Comparison of ENCODE assay signal across 8 cellular contexts in genomic region chr10:624605-625334, GRCh38.
A peak's percentile ranks its signal among the peaks of the same experiment; 100 is the strongest.
DNase-seq lines count a peak whose midpoint lies in the region; ATAC-seq, FAIRE-seq and TF ChIP-seq lines count a peak whose summit lies in the region.

No MANE protein-coding gene starts in this region.

- no peak for FAIRE-seq in A549 (lab: Jason Lieb, UNC)

- in situ Hi-C loops in mammary epithelial cell (cut with MboI; ENCODE audit: low sequenced_read_pairs in 2 of 2) = no loop called here

- no peak overlapping the region for H2AFZ ChIP-seq in mammary epithelial cell (ENCODE audit: low read depth, low read length)
- no peak overlapping the region for H2AFZ ChIP-seq in smooth muscle cell (ENCODE audit: low read depth)

- no peaks in the 10 kb centered on the region for H3K9me3 ChIP-seq in A549
- H3K9me3 ChIP-seq in mammary epithelial cell (replicated peaks; ENCODE audit: insufficient read depth, low read length) = peaks cover 43% of the 10 kb centered on the region
- H3K9me3 ChIP-seq in smooth muscle cell (replicated peaks; ENCODE audit: low read depth) = no peaks in the 10 kb centered on the region

- TF ChIP-seq POLR2A in A549 (IDR thresholded peaks at IDR 0.05; ENCODE audit: low read length) = no peak

- H3K79me2 ChIP-seq in mammary epithelial cell (ENCODE audit: insufficient read depth, low read length) (no peaks in the 10 kb centered on the region), smooth muscle cell (ENCODE audit: low read depth) (peaks cover 75% of the 10 kb centered on the region)

- TF ChIP-seq CTCF in A549 (IDR thresholded peaks at IDR 0.05) (no peak), mammary epithelial cell (conservative IDR thresholded peaks at IDR 0.05 in 1 of 2, IDR thresholded peaks at IDR 0.05 in 1 of 2; ENCODE audit: extremely low read depth in 1 of 2, insufficient read depth in 1 of 2, low read depth in 1 of 2, low read length in 2 of 2) (no peak), smooth muscle cell (IDR thresholded peaks at IDR 0.05; ENCODE audit: borderline replicate concordance, insufficient read depth, poor library complexity, severe bottlenecking) (no peak)

- H3K4me2 ChIP-seq in A549 (no peak overlapping the region), mammary epithelial cell (ENCODE audit: insufficient read depth, low read depth, low read length) (no peak overlapping the region), smooth muscle cell (peak overlapping the region; percentile 86)

- peaks cover 12% of the 10 kb centered on the region; the same call in 2 of the 3 replicates for H3K4me1 ChIP-seq in A549
- no peaks in the 10 kb centered on the region for H3K4me1 ChIP-seq in mammary epithelial cell (ENCODE audit: insufficient read depth, low read length)
- peaks cover 29% of the 10 kb centered on the region for H3K4me1 ChIP-seq in smooth muscle cell (ENCODE audit: low read depth)

- intact Hi-C loops in mammary epithelial cell (cut with micrococcal nuclease) = loop anchor here (2.0 kb wide), 1 partner anchor 64 kb away; the partner anchor contains the start of gene DIP2C

- WGBS in A549 (ENCODE audit: missing lambda C conversion rate) = 80% methylated on average over 24 of the region's 35 CpGs
- WGBS in mammary epithelial cell (ENCODE audit: low coverage, missing lambda C conversion rate) = 55% methylated on average over 14 of the region's 35 CpGs
- 14% methylated on average over 29 of the region's 35 CpGs for WGBS in smooth muscle cell (ENCODE audit: low lambda C conversion rate)

- H3K36me3 ChIP-seq in mammary epithelial cell (ENCODE audit: insufficient read depth, low read length) (no peaks in the 10 kb centered on the region), smooth muscle cell (ENCODE audit: low read depth) (no peaks in the 10 kb centered on the region)

- BruUV-seq in mammary epithelial cell (replicated peaks; lab: Mats Ljungman, UMichigan) = no TSS peak

- peaks cover 16% of the 10 kb centered on the region for H3F3A ChIP-seq in smooth muscle cell (ENCODE audit: low read depth)

- CTCF ChIA-PET in A549 (lab: Yijun Ruan, JAX) (no interaction called here), mammary epithelial cell (lab: Charles Lee; ENCODE audit: low non-redundant PET) (interaction anchor here (0.6 kb wide), 1 partner anchor 165 kb away, joined by 4 read pairs; no protein-coding TSS in a partner anchor)

- no peak for TF ChIP-seq RAD21 in A549 (conservative IDR thresholded peaks at IDR 0.05 in 1 of 2, IDR thresholded peaks at IDR 0.05 in 1 of 2)

- DNase-seq in A549 (ENCODE audit: low read depth in 1 of 2, low spot score in 1 of 2) (no peak), NCI-H1417 treated with DMSO at 0.1 percent for 48 hours (lab: John Stamatoyannopoulos, UW) (peak; percentile 58), mammary epithelial cell (peak; percentile 32), islet precursor cell (peak; percentile 98), smooth muscle cell (lab: John Stamatoyannopoulos, UW; ENCODE audit: unreplicated experiment) (peak; percentile 65), HuH-7.5 (ENCODE audit: low spot score) (no peak)
- DNase-seq in activated CD4-positive, CD25-positive, alpha-beta regulatory T cell (lab: John Stamatoyannopoulos, UW) = no peak

- H4K20me1 ChIP-seq in mammary epithelial cell (ENCODE audit: insufficient read depth, low read length) (no peaks in the 10 kb centered on the region), smooth muscle cell (ENCODE audit: low read depth) (peaks cover 76% of the 10 kb centered on the region)

- TF ChIP-seq EP300 in A549 (IDR thresholded peaks at IDR 0.05) = no peak

- H3K4me3 ChIP-seq in A549 = no peak overlapping the region
- H3K4me3 ChIP-seq in mammary epithelial cell (replicated peaks in 1 of 3; ENCODE audit: insufficient read depth in 1 of 3, low read depth in 2 of 3, low read length in 3 of 3) = no peak overlapping the region
- peak overlapping the region; percentile 29 for H3K4me3 ChIP-seq in smooth muscle cell

- H3K9ac ChIP-seq in mammary epithelial cell (ENCODE audit: insufficient read depth, low read length) (no peak overlapping the region), smooth muscle cell (ENCODE audit: low read depth) (peak overlapping the region; percentile 96)

- ATAC-seq in A549 = peak; percentile 44 to 70; a peak in 3 of 6 replicates
- ATAC-seq in GM18873 (IDR thresholded peaks at IDR 0.05; ENCODE audit: low FRiP score, unreplicated experiment) = no peak

- H3K27ac ChIP-seq in A549 = peak overlapping the region in 1 of 2 experiments; percentile 24; a peak in 1 of 6 replicates
- no peak overlapping the region for H3K27ac ChIP-seq in mammary epithelial cell (ENCODE audit: insufficient read depth, low read depth, low read length)
- peak overlapping the region; percentile 99 for H3K27ac ChIP-seq in smooth muscle cell (ENCODE audit: low read depth)

- POLR2A ChIA-PET in A549 (lab: Yijun Ruan, JAX) = no interaction called here

- dilution Hi-C loops in mammary epithelial cell (cut with HindIII; ENCODE audit: low sequenced_read_pairs) = no loop called here

- H3K27me3 ChIP-seq in mammary epithelial cell (ENCODE audit: insufficient read depth, low read length) (no peaks in the 10 kb centered on the region), smooth muscle cell (ENCODE audit: low read depth) (no peaks in the 10 kb centered on the region)

TF ChIP-seq in A549, 52 proteins besides CTCF, POLR2A, EP300 and RAD21:
- TF ChIP-seq, protein P1, sequence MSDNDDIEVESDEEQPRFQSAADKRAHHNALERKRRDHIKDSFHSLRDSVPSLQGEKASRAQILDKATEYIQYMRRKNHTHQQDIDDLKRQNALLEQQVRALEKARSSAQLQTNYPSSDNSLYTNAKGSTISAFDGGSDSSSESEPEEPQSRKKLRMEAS (IDR thresholded peaks at IDR 0.05) = no peak
- TF ChIP-seq, protein P2, sequence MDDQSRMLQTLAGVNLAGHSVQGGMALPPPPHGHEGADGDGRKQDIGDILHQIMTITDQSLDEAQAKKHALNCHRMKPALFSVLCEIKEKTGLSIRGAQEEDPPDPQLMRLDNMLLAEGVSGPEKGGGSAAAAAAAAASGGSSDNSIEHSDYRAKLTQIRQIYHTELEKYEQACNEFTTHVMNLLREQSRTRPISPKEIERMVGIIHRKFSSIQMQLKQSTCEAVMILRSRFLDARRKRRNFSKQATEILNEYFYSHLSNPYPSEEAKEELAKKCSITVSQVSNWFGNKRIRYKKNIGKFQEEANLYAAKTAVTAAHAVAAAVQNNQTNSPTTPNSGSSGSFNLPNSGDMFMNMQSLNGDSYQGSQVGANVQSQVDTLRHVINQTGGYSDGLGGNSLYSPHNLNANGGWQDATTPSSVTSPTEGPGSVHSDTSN (IDR thresholded peaks at IDR 0.05) = no peak
- TF ChIP-seq JUN (IDR thresholded peaks at IDR 0.05) = no peak

Comparison
In these comparisons a context has a peak if more than half of its experiments do, and no peak if none do; other contexts are left out.
1. DNase-seq: peak in NCI-H1417 treated with DMSO at 0.1 percent for 48 hours (single experiment), mammary epithelial cell (single experiment), islet precursor cell (single experiment) and smooth muscle cell (single experiment); none in A549 (0 of 2), HuH-7.5 (single experiment) and activated CD4-positive, CD25-positive, alpha-beta regulatory T cell (0 of 4).